In the genomic region with DNA sequence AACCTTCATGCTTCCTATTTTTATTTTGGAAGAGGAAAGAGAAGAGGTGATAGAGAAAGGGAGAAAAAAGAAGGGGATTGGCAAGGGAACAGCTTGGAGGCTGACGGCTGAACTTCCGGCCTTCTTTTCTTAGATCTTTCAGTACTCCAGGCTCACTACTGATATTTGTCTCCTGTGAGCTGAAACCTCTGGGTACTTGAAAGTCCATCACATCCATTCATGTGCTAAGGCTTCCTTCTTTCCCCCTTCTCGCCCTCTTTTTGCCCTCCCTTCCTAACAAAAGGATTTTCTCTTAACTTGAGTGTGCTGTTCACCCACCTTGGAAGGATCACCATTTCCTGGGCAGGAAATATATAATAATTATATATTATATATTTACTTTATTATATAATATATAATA, we compare ENCODE assay signal across 20 cellular contexts.
"Had no signal": no experiment of that assay in that cellular context is flagged by ENCODE, and none has a peak within 500 bp of the region (broad histone marks: within the 10 kb centered on the region; RNA-seq: fewer than 3 reads in every experiment).

No MANE protein-coding gene starts in this region.

- H3K4me2 ChIP-seq: neural progenitor cell, smooth muscle cell had no signal

- H3K9me3 ChIP-seq: esophagus muscularis mucosa, gastrocnemius medialis, heart right ventricle, left ventricle myocardium inferior, lower lobe of right lung, ovary had no signal

- FAIRE-seq: endometrium had no signal

- H2AFZ ChIP-seq: neural progenitor cell had no signal

- H3K27me3 ChIP-seq: esophagus muscularis mucosa, gastrocnemius medialis, heart right ventricle, neural progenitor cell, ovary had no signal

- DNase-seq: effector memory CD4-positive, alpha-beta T cell; gastrocnemius medialis; heart right ventricle; hypothalamus; kidney; left cardiac atrium; left ventricle myocardium inferior; lower lobe of right lung; natural killer cell; nucleus accumbens; ovary; right cardiac atrium; stimulated activated CD4-positive, alpha-beta T cell treated with anti-CD3 and anti-CD28 coated beads, Interleukin-2, amount 100 ng/mL, for 48 hours; stimulated activated naive CD4-positive, alpha-beta T cell treated with Interleukin-2 at 50 U/mL for 16 hours; trophoblast cell had no signal

- H3K9ac ChIP-seq: neural progenitor cell had no signal

- H3K4me3 ChIP-seq: esophagus muscularis mucosa, gastrocnemius medialis, heart right ventricle, left ventricle myocardium inferior, lower lobe of right lung, neural progenitor cell, ovary, smooth muscle cell had no signal

- H3K27ac ChIP-seq: epithelial cell of prostate, esophagus muscularis mucosa, gastrocnemius medialis, heart right ventricle, left ventricle myocardium inferior, lower lobe of right lung, neural progenitor cell, ovary had no signal

- H3K36me3 ChIP-seq: esophagus muscularis mucosa, gastrocnemius medialis, heart right ventricle, left ventricle myocardium inferior, lower lobe of right lung, neural progenitor cell, ovary had no signal

- ATAC-seq: gastrocnemius medialis, heart right ventricle, left cardiac atrium, lower lobe of right lung, natural killer cell, right cardiac atrium had no signal
